Comparison of ENCODE assay signal across 1 cellular context in the genomic region with DNA sequence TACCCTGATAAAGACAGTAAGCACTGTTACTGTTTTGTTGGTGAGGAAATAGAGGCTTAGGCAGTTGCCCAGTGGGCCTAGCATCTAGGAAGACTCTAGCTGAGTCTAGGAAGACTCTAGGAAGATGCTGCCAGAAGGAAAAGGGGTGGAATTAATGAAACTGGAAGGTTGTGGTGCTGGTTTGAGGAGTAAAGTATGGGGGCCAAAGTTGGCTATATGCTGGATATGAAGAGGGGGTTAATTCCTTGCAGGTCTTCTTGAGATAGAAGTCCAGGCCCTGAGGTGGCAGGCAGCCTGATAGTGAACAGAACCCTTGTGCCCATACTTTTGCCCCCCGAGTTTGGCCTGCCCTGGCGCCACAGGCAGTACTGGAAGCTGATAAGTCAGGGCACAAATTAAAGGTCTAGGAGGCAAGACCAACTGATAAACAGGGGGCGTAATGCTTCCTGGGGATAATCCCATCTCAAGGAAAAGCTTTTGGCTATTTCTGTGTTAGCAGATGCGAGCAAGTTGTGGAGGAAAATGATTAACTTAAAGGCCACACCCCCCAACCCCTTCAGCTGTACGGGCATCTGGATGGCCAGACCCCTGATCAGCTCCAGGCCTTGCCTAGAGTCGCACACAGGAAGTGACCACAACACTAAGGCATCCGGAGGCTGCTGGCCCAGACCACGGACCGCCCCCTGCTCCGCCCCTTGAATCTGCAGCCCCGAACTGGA.
A peak's percentile ranks its signal among the peaks of the same experiment; 100 is the strongest.
TF ChIP-seq lines count a peak whose summit lies in the region.

No MANE protein-coding gene starts in this region.

TF ChIP-seq in GM12878, 131 proteins besides CTCF, POLR2A, EP300 and RAD21 (continues in another document):
- TF ChIP-seq ASH2L (IDR thresholded peaks at IDR 0.05; ENCODE audit: borderline replicate concordance, low read depth) = no peak
- TF ChIP-seq, protein P1, sequence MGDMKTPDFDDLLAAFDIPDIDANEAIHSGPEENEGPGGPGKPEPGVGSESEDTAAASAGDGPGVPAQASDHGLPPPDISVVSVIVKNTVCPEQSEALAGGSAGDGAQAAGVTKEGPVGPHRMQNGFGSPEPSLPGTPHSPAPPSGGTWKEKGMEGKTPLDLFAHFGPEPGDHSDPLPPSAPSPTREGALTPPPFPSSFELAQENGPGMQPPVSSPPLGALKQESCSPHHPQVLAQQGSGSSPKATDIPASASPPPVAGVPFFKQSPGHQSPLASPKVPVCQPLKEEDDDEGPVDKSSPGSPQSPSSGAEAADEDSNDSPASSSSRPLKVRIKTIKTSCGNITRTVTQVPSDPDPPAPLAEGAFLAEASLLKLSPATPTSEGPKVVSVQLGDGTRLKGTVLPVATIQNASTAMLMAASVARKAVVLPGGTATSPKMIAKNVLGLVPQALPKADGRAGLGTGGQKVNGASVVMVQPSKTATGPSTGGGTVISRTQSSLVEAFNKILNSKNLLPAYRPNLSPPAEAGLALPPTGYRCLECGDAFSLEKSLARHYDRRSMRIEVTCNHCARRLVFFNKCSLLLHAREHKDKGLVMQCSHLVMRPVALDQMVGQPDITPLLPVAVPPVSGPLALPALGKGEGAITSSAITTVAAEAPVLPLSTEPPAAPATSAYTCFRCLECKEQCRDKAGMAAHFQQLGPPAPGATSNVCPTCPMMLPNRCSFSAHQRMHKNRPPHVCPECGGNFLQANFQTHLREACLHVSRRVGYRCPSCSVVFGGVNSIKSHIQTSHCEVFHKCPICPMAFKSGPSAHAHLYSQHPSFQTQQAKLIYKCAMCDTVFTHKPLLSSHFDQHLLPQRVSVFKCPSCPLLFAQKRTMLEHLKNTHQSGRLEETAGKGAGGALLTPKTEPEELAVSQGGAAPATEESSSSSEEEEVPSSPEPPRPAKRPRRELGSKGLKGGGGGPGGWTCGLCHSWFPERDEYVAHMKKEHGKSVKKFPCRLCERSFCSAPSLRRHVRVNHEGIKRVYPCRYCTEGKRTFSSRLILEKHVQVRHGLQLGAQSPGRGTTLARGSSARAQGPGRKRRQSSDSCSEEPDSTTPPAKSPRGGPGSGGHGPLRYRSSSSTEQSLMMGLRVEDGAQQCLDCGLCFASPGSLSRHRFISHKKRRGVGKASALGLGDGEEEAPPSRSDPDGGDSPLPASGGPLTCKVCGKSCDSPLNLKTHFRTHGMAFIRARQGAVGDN (IDR thresholded peaks at IDR 0.05) = no peak
- TF ChIP-seq SRF (IDR thresholded peaks at IDR 0.05; ENCODE audit: low read depth in 2 of 2, low read length in 2 of 2) = no peak; a peak in 1 of 4 replicates
- TF ChIP-seq JUND (IDR thresholded peaks at IDR 0.05; ENCODE audit: low read depth, low read length) = no peak
- TF ChIP-seq, protein P2, sequence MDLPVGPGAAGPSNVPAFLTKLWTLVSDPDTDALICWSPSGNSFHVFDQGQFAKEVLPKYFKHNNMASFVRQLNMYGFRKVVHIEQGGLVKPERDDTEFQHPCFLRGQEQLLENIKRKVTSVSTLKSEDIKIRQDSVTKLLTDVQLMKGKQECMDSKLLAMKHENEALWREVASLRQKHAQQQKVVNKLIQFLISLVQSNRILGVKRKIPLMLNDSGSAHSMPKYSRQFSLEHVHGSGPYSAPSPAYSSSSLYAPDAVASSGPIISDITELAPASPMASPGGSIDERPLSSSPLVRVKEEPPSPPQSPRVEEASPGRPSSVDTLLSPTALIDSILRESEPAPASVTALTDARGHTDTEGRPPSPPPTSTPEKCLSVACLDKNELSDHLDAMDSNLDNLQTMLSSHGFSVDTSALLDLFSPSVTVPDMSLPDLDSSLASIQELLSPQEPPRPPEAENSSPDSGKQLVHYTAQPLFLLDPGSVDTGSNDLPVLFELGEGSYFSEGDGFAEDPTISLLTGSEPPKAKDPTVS (IDR thresholded peaks at IDR 0.05; ENCODE audit: low read depth, low read length) = no peak
- no peak for TF ChIP-seq MEF2B (IDR thresholded peaks at IDR 0.05; ENCODE audit: partially characterized antibody, poor library complexity, severe bottlenecking)
- no peak for TF ChIP-seq TCF7 (IDR thresholded peaks at IDR 0.05; ENCODE audit: borderline replicate concordance)
- TF ChIP-seq STAT3 (IDR thresholded peaks at IDR 0.05; ENCODE audit: low read depth, low read length) = no peak
- 0 out of 2 replicates have a peak, but pooled peaks have one; percentile 21 for TF ChIP-seq NBN (IDR thresholded peaks at IDR 0.05)
- no peak for TF ChIP-seq HDAC6 (IDR thresholded peaks at IDR 0.05; ENCODE audit: unreplicated experiment)
- TF ChIP-seq, protein P3, sequence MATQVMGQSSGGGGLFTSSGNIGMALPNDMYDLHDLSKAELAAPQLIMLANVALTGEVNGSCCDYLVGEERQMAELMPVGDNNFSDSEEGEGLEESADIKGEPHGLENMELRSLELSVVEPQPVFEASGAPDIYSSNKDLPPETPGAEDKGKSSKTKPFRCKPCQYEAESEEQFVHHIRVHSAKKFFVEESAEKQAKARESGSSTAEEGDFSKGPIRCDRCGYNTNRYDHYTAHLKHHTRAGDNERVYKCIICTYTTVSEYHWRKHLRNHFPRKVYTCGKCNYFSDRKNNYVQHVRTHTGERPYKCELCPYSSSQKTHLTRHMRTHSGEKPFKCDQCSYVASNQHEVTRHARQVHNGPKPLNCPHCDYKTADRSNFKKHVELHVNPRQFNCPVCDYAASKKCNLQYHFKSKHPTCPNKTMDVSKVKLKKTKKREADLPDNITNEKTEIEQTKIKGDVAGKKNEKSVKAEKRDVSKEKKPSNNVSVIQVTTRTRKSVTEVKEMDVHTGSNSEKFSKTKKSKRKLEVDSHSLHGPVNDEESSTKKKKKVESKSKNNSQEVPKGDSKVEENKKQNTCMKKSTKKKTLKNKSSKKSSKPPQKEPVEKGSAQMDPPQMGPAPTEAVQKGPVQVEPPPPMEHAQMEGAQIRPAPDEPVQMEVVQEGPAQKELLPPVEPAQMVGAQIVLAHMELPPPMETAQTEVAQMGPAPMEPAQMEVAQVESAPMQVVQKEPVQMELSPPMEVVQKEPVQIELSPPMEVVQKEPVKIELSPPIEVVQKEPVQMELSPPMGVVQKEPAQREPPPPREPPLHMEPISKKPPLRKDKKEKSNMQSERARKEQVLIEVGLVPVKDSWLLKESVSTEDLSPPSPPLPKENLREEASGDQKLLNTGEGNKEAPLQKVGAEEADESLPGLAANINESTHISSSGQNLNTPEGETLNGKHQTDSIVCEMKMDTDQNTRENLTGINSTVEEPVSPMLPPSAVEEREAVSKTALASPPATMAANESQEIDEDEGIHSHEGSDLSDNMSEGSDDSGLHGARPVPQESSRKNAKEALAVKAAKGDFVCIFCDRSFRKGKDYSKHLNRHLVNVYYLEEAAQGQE (IDR thresholded peaks at IDR 0.05; ENCODE audit: low read depth, low read length) = no peak
- peak; percentile 42; the same call in 1 of the 2 replicates for TF ChIP-seq ATF7 (IDR thresholded peaks at IDR 0.05; ENCODE audit: low read depth)
- no peak for TF ChIP-seq TAF1 (IDR thresholded peaks at IDR 0.05; ENCODE audit: borderline replicate concordance, low read depth, low read length)
- TF ChIP-seq HDGF (IDR thresholded peaks at IDR 0.05) = no peak
- TF ChIP-seq EED (IDR thresholded peaks at IDR 0.05; ENCODE audit: low read depth) = 0 out of 2 replicates have a peak, but pooled peaks have one; percentile 16
- TF ChIP-seq, protein P4, sequence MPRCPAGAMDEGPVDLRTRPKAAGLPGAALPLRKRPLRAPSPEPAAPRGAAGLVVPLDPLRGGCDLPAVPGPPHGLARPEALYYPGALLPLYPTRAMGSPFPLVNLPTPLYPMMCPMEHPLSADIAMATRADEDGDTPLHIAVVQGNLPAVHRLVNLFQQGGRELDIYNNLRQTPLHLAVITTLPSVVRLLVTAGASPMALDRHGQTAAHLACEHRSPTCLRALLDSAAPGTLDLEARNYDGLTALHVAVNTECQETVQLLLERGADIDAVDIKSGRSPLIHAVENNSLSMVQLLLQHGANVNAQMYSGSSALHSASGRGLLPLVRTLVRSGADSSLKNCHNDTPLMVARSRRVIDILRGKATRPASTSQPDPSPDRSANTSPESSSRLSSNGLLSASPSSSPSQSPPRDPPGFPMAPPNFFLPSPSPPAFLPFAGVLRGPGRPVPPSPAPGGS (IDR thresholded peaks at IDR 0.05; ENCODE audit: borderline replicate concordance, insufficient read depth, low read depth, low read length, poor library complexity, severe bottlenecking) = no peak
- TF ChIP-seq NR2F1 (conservative IDR thresholded peaks at IDR 0.05) = 0 out of 2 replicates have a peak, but pooled peaks have one; percentile 25
- TF ChIP-seq, protein P5, sequence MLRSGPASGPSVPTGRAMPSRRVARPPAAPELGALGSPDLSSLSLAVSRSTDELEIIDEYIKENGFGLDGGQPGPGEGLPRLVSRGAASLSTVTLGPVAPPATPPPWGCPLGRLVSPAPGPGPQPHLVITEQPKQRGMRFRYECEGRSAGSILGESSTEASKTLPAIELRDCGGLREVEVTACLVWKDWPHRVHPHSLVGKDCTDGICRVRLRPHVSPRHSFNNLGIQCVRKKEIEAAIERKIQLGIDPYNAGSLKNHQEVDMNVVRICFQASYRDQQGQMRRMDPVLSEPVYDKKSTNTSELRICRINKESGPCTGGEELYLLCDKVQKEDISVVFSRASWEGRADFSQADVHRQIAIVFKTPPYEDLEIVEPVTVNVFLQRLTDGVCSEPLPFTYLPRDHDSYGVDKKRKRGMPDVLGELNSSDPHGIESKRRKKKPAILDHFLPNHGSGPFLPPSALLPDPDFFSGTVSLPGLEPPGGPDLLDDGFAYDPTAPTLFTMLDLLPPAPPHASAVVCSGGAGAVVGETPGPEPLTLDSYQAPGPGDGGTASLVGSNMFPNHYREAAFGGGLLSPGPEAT (IDR thresholded peaks at IDR 0.05; ENCODE audit: low read depth) = no peak
- TF ChIP-seq, protein P6, sequence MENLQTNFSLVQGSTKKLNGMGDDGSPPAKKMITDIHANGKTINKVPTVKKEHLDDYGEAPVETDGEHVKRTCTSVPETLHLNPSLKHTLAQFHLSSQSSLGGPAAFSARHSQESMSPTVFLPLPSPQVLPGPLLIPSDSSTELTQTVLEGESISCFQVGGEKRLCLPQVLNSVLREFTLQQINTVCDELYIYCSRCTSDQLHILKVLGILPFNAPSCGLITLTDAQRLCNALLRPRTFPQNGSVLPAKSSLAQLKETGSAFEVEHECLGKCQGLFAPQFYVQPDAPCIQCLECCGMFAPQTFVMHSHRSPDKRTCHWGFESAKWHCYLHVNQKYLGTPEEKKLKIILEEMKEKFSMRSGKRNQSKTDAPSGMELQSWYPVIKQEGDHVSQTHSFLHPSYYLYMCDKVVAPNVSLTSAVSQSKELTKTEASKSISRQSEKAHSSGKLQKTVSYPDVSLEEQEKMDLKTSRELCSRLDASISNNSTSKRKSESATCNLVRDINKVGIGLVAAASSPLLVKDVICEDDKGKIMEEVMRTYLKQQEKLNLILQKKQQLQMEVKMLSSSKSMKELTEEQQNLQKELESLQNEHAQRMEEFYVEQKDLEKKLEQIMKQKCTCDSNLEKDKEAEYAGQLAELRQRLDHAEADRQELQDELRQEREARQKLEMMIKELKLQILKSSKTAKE (IDR thresholded peaks at IDR 0.05; ENCODE audit: low read depth, poor library complexity, severe bottlenecking) = no peak
- no peak for TF ChIP-seq PAX8 (IDR thresholded peaks at IDR 0.05)
- TF ChIP-seq ESRRA (IDR thresholded peaks at IDR 0.05; ENCODE audit: low read length) = no peak
- peak; percentile 77 for TF ChIP-seq RUNX3 (IDR thresholded peaks at IDR 0.05; ENCODE audit: low read length)
- TF ChIP-seq, protein P7, sequence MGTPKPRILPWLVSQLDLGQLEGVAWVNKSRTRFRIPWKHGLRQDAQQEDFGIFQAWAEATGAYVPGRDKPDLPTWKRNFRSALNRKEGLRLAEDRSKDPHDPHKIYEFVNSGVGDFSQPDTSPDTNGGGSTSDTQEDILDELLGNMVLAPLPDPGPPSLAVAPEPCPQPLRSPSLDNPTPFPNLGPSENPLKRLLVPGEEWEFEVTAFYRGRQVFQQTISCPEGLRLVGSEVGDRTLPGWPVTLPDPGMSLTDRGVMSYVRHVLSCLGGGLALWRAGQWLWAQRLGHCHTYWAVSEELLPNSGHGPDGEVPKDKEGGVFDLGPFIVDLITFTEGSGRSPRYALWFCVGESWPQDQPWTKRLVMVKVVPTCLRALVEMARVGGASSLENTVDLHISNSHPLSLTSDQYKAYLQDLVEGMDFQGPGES (IDR thresholded peaks at IDR 0.05) = no peak
- no peak for TF ChIP-seq CHD1 (IDR thresholded peaks at IDR 0.05; ENCODE audit: low read depth, low read length)
- TF ChIP-seq SIN3A (IDR thresholded peaks at IDR 0.05; ENCODE audit: low read depth, low read length) = no peak
- TF ChIP-seq CBX5 (IDR thresholded peaks at IDR 0.05; ENCODE audit: low read depth) = no peak
- TF ChIP-seq, protein P8, sequence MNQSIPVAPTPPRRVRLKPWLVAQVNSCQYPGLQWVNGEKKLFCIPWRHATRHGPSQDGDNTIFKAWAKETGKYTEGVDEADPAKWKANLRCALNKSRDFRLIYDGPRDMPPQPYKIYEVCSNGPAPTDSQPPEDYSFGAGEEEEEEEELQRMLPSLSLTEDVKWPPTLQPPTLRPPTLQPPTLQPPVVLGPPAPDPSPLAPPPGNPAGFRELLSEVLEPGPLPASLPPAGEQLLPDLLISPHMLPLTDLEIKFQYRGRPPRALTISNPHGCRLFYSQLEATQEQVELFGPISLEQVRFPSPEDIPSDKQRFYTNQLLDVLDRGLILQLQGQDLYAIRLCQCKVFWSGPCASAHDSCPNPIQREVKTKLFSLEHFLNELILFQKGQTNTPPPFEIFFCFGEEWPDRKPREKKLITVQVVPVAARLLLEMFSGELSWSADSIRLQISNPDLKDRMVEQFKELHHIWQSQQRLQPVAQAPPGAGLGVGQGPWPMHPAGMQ (IDR thresholded peaks at IDR 0.05; ENCODE audit: borderline replicate concordance) = no peak
- TF ChIP-seq, protein P9, sequence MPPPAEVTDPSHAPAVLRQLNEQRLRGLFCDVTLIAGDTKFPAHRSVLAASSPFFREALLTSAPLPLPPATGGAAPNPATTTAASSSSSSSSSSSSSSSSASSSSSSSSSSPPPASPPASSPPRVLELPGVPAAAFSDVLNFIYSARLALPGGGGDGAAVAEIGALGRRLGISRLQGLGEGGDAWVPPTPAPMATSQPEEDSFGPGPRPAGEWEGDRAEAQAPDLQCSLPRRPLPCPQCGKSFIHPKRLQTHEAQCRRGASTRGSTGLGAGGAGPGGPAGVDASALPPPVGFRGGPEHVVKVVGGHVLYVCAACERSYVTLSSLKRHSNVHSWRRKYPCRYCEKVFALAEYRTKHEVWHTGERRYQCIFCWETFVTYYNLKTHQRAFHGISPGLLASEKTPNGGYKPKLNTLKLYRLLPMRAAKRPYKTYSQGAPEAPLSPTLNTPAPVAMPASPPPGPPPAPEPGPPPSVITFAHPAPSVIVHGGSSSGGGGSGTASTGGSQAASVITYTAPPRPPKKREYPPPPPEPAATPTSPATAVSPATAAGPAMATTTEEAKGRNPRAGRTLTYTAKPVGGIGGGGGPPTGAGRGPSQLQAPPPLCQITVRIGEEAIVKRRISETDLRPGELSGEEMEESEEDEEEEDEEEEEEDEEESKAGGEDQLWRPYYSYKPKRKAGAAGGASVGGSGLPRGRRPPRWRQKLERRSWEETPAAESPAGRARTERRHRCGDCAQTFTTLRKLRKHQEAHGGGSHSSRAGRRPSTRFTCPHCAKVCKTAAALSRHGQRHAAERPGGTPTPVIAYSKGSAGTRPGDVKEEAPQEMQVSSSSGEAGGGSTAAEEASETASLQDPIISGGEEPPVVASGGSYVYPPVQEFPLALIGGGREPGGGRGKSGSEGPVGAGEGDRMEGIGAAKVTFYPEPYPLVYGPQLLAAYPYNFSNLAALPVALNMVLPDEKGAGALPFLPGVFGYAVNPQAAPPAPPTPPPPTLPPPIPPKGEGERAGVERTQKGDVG (CRISPR knock-in tag; IDR thresholded peaks at IDR 0.05) = no peak
- no peak for TF ChIP-seq NFIC (IDR thresholded peaks at IDR 0.05; ENCODE audit: low read depth, low read length)
- TF ChIP-seq GABPA (IDR thresholded peaks at IDR 0.05; ENCODE audit: low read depth) = 0 out of 2 replicates have a peak, but pooled peaks have one; percentile 38
- TF ChIP-seq RAD51 (IDR thresholded peaks at IDR 0.05) = no peak
